1 cellular context compared by ENCODE assay signal in genomic region chr15:100945006-100945405, GRCh38.
TF ChIP-seq lines count a peak whose summit lies in the region.

No MANE protein-coding gene starts in this region.

TF ChIP-seq in GM23338, 12 proteins besides CTCF, POLR2A, EP300 and RAD21 (continued from another document):
- TF ChIP-seq ZNF462 (CRISPR knock-in tag; IDR thresholded peaks at IDR 0.05) (no peak), ZNF331 (CRISPR knock-in tag; IDR thresholded peaks at IDR 0.05; ENCODE audit: low read depth) (no peak), EZH2phosphoT487 (IDR thresholded peaks at IDR 0.05; ENCODE audit: unreplicated experiment) (no peak), POLR2AphosphoS5 (IDR thresholded peaks at IDR 0.05; ENCODE audit: low read depth) (no peak), STAT1 (IDR thresholded peaks at IDR 0.05; ENCODE audit: unreplicated experiment) (no peak), ETS1 (IDR thresholded peaks at IDR 0.05) (no peak)
- TF ChIP-seq, protein P1, sequence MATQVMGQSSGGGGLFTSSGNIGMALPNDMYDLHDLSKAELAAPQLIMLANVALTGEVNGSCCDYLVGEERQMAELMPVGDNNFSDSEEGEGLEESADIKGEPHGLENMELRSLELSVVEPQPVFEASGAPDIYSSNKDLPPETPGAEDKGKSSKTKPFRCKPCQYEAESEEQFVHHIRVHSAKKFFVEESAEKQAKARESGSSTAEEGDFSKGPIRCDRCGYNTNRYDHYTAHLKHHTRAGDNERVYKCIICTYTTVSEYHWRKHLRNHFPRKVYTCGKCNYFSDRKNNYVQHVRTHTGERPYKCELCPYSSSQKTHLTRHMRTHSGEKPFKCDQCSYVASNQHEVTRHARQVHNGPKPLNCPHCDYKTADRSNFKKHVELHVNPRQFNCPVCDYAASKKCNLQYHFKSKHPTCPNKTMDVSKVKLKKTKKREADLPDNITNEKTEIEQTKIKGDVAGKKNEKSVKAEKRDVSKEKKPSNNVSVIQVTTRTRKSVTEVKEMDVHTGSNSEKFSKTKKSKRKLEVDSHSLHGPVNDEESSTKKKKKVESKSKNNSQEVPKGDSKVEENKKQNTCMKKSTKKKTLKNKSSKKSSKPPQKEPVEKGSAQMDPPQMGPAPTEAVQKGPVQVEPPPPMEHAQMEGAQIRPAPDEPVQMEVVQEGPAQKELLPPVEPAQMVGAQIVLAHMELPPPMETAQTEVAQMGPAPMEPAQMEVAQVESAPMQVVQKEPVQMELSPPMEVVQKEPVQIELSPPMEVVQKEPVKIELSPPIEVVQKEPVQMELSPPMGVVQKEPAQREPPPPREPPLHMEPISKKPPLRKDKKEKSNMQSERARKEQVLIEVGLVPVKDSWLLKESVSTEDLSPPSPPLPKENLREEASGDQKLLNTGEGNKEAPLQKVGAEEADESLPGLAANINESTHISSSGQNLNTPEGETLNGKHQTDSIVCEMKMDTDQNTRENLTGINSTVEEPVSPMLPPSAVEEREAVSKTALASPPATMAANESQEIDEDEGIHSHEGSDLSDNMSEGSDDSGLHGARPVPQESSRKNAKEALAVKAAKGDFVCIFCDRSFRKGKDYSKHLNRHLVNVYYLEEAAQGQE (IDR thresholded peaks at IDR 0.05; ENCODE audit: unreplicated experiment), result no peak
